8 cellular contexts compared by ENCODE assay signal in genomic region chr1:116498789-116499628, GRCh38.
DNase-seq lines count a peak whose midpoint lies in the region; ATAC-seq, FAIRE-seq and TF ChIP-seq lines count a peak whose summit lies in the region.

No MANE protein-coding gene starts in this region.

- no peak for FAIRE-seq in RCC 7860 (lab: Jason Lieb, UNC)

- no TSS peak for BruUV-seq in Calu3 (replicated peaks; lab: Mats Ljungman, UMichigan)

- H3K36me3 ChIP-seq in cardiac muscle cell: no peaks in the 10 kb centered on the region

- TF ChIP-seq CTCF in Calu3 (IDR thresholded peaks at IDR 0.05; ENCODE audit: unreplicated experiment) (peak; percentile 80), cardiac muscle cell (IDR thresholded peaks at IDR 0.05; ENCODE audit: low read depth, low read length) (peak; percentile 79)

- no peaks in the 10 kb centered on the region for H3K9me3 Mint-ChIP-seq in Calu3 (ENCODE audit: low read depth, unreplicated experiment)
- no peaks in the 10 kb centered on the region for H3K9me3 Mint-ChIP-seq in activated naive CD8-positive, alpha-beta T cell treated with anti-CD3 and anti-CD28 coated beads, Interleukin-2, amount 10 ng/mL, durations not matched to agents 7 days and 5 days

- DNase-seq in Calu3: peak; percentile 75
- DNase-seq in LoVo (ENCODE audit: low spot score): peak; percentile 68
- peak; percentile 45 for DNase-seq in RCC 7860 (ENCODE audit: low spot score)
- DNase-seq in activated naive CD8-positive, alpha-beta T cell treated with anti-CD3 and anti-CD28 coated beads, Interleukin-2, amount 10 ng/mL, durations not matched to agents 7 days and 5 days: peak; percentile 46
- peak; percentile 80 to 84 for DNase-seq in cardiac muscle cell (ENCODE audit: low read depth in 1 of 2, low spot score in 1 of 2)
- peak; percentile 88 for DNase-seq in pons (ENCODE audit: low spot score)

- CTCF ChIA-PET in Calu3 (lab: Charles Lee): interaction anchor here (0.6 to 3.6 kb wide), 9 partner anchors 9 to 406 kb away, joined by 3 to 93 read pairs (median 4); no protein-coding TSS in a partner anchor

- H3K4me1 ChIP-seq in cardiac muscle cell (ENCODE audit: low read depth): peaks cover 11% of the 10 kb centered on the region

- POLR2A ChIA-PET in activated naive CD8-positive, alpha-beta T cell treated with anti-CD3 and anti-CD28 coated beads, Interleukin-2, amount 10 ng/mL, durations not matched to agents 7 days and 5 days (lab: Charles Lee): interaction anchor here (0.7 to 3.1 kb wide), 8 partner anchors 15 to 360 kb away, joined by 3 to 28 read pairs (median 4); no protein-coding TSS in a partner anchor

- no peak overlapping the region for H3K4me3 Mint-ChIP-seq in Calu3 (ENCODE audit: low read depth, unreplicated experiment)
- H3K4me3 Mint-ChIP-seq in activated naive CD8-positive, alpha-beta T cell treated with anti-CD3 and anti-CD28 coated beads, Interleukin-2, amount 10 ng/mL, durations not matched to agents 7 days and 5 days: peak overlapping the region; percentile 11

- peak; percentile 68 for ATAC-seq in GM21447 (IDR thresholded peaks at IDR 0.05; ENCODE audit: unreplicated experiment)
- peak; percentile 68 for ATAC-seq in activated naive CD8-positive, alpha-beta T cell treated with anti-CD3 and anti-CD28 coated beads, Interleukin-2, amount 10 ng/mL, durations not matched to agents 7 days and 5 days (ENCODE audit: low read depth)
- no peak for ATAC-seq in GM21526 (IDR thresholded peaks at IDR 0.05; ENCODE audit: low FRiP score, unreplicated experiment)

- H3K27ac ChIP-seq in cardiac muscle cell: no peak overlapping the region

- peaks cover 4% of the 10 kb centered on the region for H3K36me3 Mint-ChIP-seq in Calu3 (ENCODE audit: insufficient read depth, unreplicated experiment)
- peaks cover 15% of the 10 kb centered on the region for H3K36me3 Mint-ChIP-seq in activated naive CD8-positive, alpha-beta T cell treated with anti-CD3 and anti-CD28 coated beads, Interleukin-2, amount 10 ng/mL, durations not matched to agents 7 days and 5 days

- H3K4me3 ChIP-seq in cardiac muscle cell: no peak overlapping the region

- H3K9me3 ChIP-seq in cardiac muscle cell (ENCODE audit: low read depth): no peaks in the 10 kb centered on the region

- no peaks in the 10 kb centered on the region for H3K27me3 ChIP-seq in cardiac muscle cell

- intact Hi-C loops in Calu3 (cut with micrococcal nuclease; ENCODE audit: unreplicated experiment): loop anchor here (2.0 kb wide), 1 partner anchor 360 kb away; no protein-coding TSS in a partner anchor

- H3K4me1 Mint-ChIP-seq in Calu3 (ENCODE audit: low read depth, unreplicated experiment): peaks cover 62% of the 10 kb centered on the region
- peaks cover 41% of the 10 kb centered on the region for H3K4me1 Mint-ChIP-seq in activated naive CD8-positive, alpha-beta T cell treated with anti-CD3 and anti-CD28 coated beads, Interleukin-2, amount 10 ng/mL, durations not matched to agents 7 days and 5 days

- no peaks in the 10 kb centered on the region for H3K27me3 Mint-ChIP-seq in Calu3 (ENCODE audit: unreplicated experiment)
- no peaks in the 10 kb centered on the region for H3K27me3 Mint-ChIP-seq in activated naive CD8-positive, alpha-beta T cell treated with anti-CD3 and anti-CD28 coated beads, Interleukin-2, amount 10 ng/mL, durations not matched to agents 7 days and 5 days

- no peak overlapping the region for H3K27ac Mint-ChIP-seq in Calu3 (ENCODE audit: unreplicated experiment)
- H3K27ac Mint-ChIP-seq in activated naive CD8-positive, alpha-beta T cell treated with anti-CD3 and anti-CD28 coated beads, Interleukin-2, amount 10 ng/mL, durations not matched to agents 7 days and 5 days: no peak overlapping the region
